12 cellular contexts compared by ENCODE assay signal in genomic region chr3:49025793-49026520, GRCh38. TPM values are rescaled to one million over a fixed set of nuclear protein-coding genes. Genes with fewer than 3 reads are reported as not detected.
DNase-seq lines count a peak whose midpoint lies in the region; ATAC-seq, FAIRE-seq and TF ChIP-seq lines count a peak whose summit lies in the region.
"Had no signal": no experiment of that assay in that cellular context is flagged by ENCODE, and none has a peak within 500 bp of the region (broad histone marks: within the 10 kb centered on the region; RNA-seq: fewer than 3 reads in every experiment).

No MANE protein-coding gene starts in this region.

- peaks cover 67% of the 10 kb centered on the region for H3K36me3 Mint-ChIP-seq in activated CD8-positive, alpha-beta T cell treated with anti-CD3 and anti-CD28 coated beads for 36 hours (ENCODE audit: low read depth)

- no peak overlapping the region for H2BK12ac ChIP-seq in mesenchymal stem cell (ENCODE audit: low read length in 2 of 2)

- no peak overlapping the region for H3K14ac ChIP-seq in mesenchymal stem cell (ENCODE audit: low read length in 2 of 2)

- H2AFZ ChIP-seq in mesenchymal stem cell (ENCODE audit: low read depth, low read length) (no peak overlapping the region), smooth muscle cell (ENCODE audit: low read depth) (no peak overlapping the region), GM23248 (no peak overlapping the region)

- H3K18ac ChIP-seq in mesenchymal stem cell (ENCODE audit: low read depth in 1 of 2, low read length in 2 of 2): no peak overlapping the region

- in situ Hi-C loops in GM23248 (cut with MboI): no loop called here

- H3F3A ChIP-seq in smooth muscle cell (ENCODE audit: low read depth): peaks cover 33% of the 10 kb centered on the region
- H3F3A ChIP-seq in GM23248 (ENCODE audit: insufficient read depth): peaks cover 64% of the 10 kb centered on the region

- H3K27me3 ChIP-seq in mesenchymal stem cell (ENCODE audit: control insufficient read depth in 1 of 2, insufficient read depth in 1 of 2, low read length in 2 of 2) (no peaks in the 10 kb centered on the region), smooth muscle cell (ENCODE audit: low read depth) (no peaks in the 10 kb centered on the region), GM23248 (replicated peaks; ENCODE audit: insufficient read depth) (no peaks in the 10 kb centered on the region)
- H3K27me3 ChIP-seq: BE2C had no signal

- TF ChIP-seq CTCF in 22Rv1 (IDR thresholded peaks at IDR 0.05) (no peak), smooth muscle cell (IDR thresholded peaks at IDR 0.05; ENCODE audit: borderline replicate concordance, insufficient read depth, poor library complexity, severe bottlenecking) (no peak)
- no peak for TF ChIP-seq CTCF in activated CD8-positive, alpha-beta T cell treated with anti-CD3 and anti-CD28 coated beads for 36 hours (IDR thresholded peaks at IDR 0.05)

- H2BK120ac ChIP-seq in mesenchymal stem cell (ENCODE audit: low read depth, low read length): no peak overlapping the region

- H3K9ac ChIP-seq in mesenchymal stem cell (ENCODE audit: low read length) (peak overlapping the region; percentile 3), smooth muscle cell (ENCODE audit: low read depth) (no peak overlapping the region), GM23248 (no peak overlapping the region)

- CTCF ChIA-PET in activated CD8-positive, alpha-beta T cell treated with anti-CD3 and anti-CD28 coated beads for 36 hours (lab: Charles Lee): interaction anchor here (0.6 to 0.9 kb wide), 3 partner anchors 9 to 145 kb away, joined by 3 to 4 read pairs (median 3); partner anchors contain the start of gene KLHDC8B

- no peaks in the 10 kb centered on the region for H3K27me3 Mint-ChIP-seq in activated CD8-positive, alpha-beta T cell treated with anti-CD3 and anti-CD28 coated beads for 36 hours

- intact Hi-C loops in activated CD8-positive, alpha-beta T cell treated with anti-CD3 and anti-CD28 coated beads for 36 hours (cut with micrococcal nuclease): loop anchor here (5.0 kb wide), 1 partner anchor 66 kb away; the partner anchor contains the start of gene QRICH1

- H3K27ac ChIP-seq in 22Rv1 (peak overlapping the region; percentile 98), mesenchymal stem cell (ENCODE audit: low read length, poor library complexity, severe bottlenecking) (no peak overlapping the region), smooth muscle cell (ENCODE audit: low read depth) (no peak overlapping the region), GM23248 (no peak overlapping the region; the same call in 1 of the 2 replicates)
- H3K27ac ChIP-seq: lower lobe of right lung had no signal

- H3K4me1 Mint-ChIP-seq in activated CD8-positive, alpha-beta T cell treated with anti-CD3 and anti-CD28 coated beads for 36 hours (ENCODE audit: low read depth): peaks cover 53% of the 10 kb centered on the region

- H4K91ac ChIP-seq in mesenchymal stem cell (ENCODE audit: low read length): no peak overlapping the region

- no peak for ATAC-seq in activated CD8-positive, alpha-beta T cell treated with anti-CD3 and anti-CD28 coated beads for 36 hours
- ATAC-seq: lower lobe of right lung had no signal

- H4K20me1 ChIP-seq in smooth muscle cell (ENCODE audit: low read depth): peaks cover 6% of the 10 kb centered on the region
- H4K20me1 ChIP-seq in GM23248 (ENCODE audit: insufficient read depth): no peaks in the 10 kb centered on the region

- H3K79me1 ChIP-seq in mesenchymal stem cell (replicated peaks; ENCODE audit: low read length, poor library complexity, severe bottlenecking): peaks cover 30% of the 10 kb centered on the region

- no peak overlapping the region for H3K4me3 Mint-ChIP-seq in activated CD8-positive, alpha-beta T cell treated with anti-CD3 and anti-CD28 coated beads for 36 hours

- WGBS in mesenchymal stem cell: 97% methylated on average over 8 of the region's 8 CpGs
- 95% methylated on average over 8 of the region's 8 CpGs for WGBS in smooth muscle cell (ENCODE audit: low lambda C conversion rate)
- WGBS in GM23248 (ENCODE audit: low coverage in 1 of 2, low lambda C conversion rate in 2 of 2, missing lambda C conversion rate in 2 of 2), 2 experiments: 83% methylated on average over 8 of the region's 8 CpGs

- H3K4ac ChIP-seq in mesenchymal stem cell (ENCODE audit: low read depth in 1 of 2, low read length in 2 of 2): no peak overlapping the region

- no peak overlapping the region for H2BK5ac ChIP-seq in mesenchymal stem cell (ENCODE audit: low read depth, low read length, poor library complexity, severe bottlenecking)

- POLR2A ChIA-PET in activated CD8-positive, alpha-beta T cell treated with anti-CD3 and anti-CD28 coated beads for 36 hours (lab: Charles Lee): interaction anchor here (0.8 to 12.0 kb wide), 6 partner anchors 12 to 319 kb away, joined by 3 to 200 read pairs (median 12); partner anchors contain the start of genes P4HTM, QRICH1 and WDR6

- peak overlapping the region; percentile 71 for H3K27ac Mint-ChIP-seq in activated CD8-positive, alpha-beta T cell treated with anti-CD3 and anti-CD28 coated beads for 36 hours

- H3K4me1 ChIP-seq in mesenchymal stem cell (ENCODE audit: control insufficient read depth, insufficient read depth, low read depth, low read length) (peaks cover 17% of the 10 kb centered on the region), smooth muscle cell (ENCODE audit: low read depth) (peaks cover 19% of the 10 kb centered on the region), GM23248 (ENCODE audit: insufficient read depth) (peaks cover 22% of the 10 kb centered on the region)
- H3K4me1 ChIP-seq: BE2C had no signal

- H3K4me3 ChIP-seq in mesenchymal stem cell (ENCODE audit: insufficient read depth in 1 of 2, low read depth in 1 of 2, low read length in 2 of 2) (no peak overlapping the region), smooth muscle cell (no peak overlapping the region), GM23248 (no peak overlapping the region)
- H3K4me3 ChIP-seq: lower lobe of right lung had no signal

- DNase-seq in activated CD8-positive, alpha-beta T cell treated with anti-CD3 and anti-CD28 coated beads for 36 hours: no peak
- no peak for DNase-seq in mesenchymal stem cell
- no peak for DNase-seq in GM19239 (ENCODE audit: insufficient read length, low spot score)
- DNase-seq in GDM1 (lab: John Stamatoyannopoulos, UW): no peak
- DNase-seq in smooth muscle cell (lab: John Stamatoyannopoulos, UW; ENCODE audit: unreplicated experiment): no peak
- DNase-seq in GM23248: no peak
- DNase-seq: BE2C, lower lobe of right lung, NCI-H510A had no signal

- no peaks in the 10 kb centered on the region for H3K9me3 ChIP-seq in mesenchymal stem cell (ENCODE audit: control insufficient read depth, low read length)
- H3K9me3 ChIP-seq in smooth muscle cell (replicated peaks; ENCODE audit: low read depth): no peaks in the 10 kb centered on the region
- H3K9me3 ChIP-seq in GM23248 (ENCODE audit: low read depth): no peaks in the 10 kb centered on the region
- H3K9me3 ChIP-seq: BE2C, lower lobe of right lung had no signal

- H2AK5ac ChIP-seq in mesenchymal stem cell (ENCODE audit: low read length, severe bottlenecking): no peak overlapping the region

- H3K23ac ChIP-seq in mesenchymal stem cell (ENCODE audit: low read length in 2 of 2): no peak overlapping the region

- no peaks in the 10 kb centered on the region for H3K9me2 ChIP-seq in GM23248 (ENCODE audit: insufficient read depth)

- peak overlapping the region; percentile 56 for H4K8ac ChIP-seq in mesenchymal stem cell (ENCODE audit: low read length)

- H3K4me2 ChIP-seq in mesenchymal stem cell (ENCODE audit: low read length, poor library complexity, severe bottlenecking): no peak overlapping the region
- no peak overlapping the region for H3K4me2 ChIP-seq in smooth muscle cell
- H3K4me2 ChIP-seq in GM23248 (ENCODE audit: unreplicated experiment): no peak overlapping the region

- TF ChIP-seq POLR2A in GM19193 (IDR thresholded peaks at IDR 0.05; ENCODE audit: extremely low read depth, insufficient read depth, insufficient read length): peak; percentile 18

- H3K79me2 ChIP-seq in smooth muscle cell (ENCODE audit: low read depth) (peaks cover 40% of the 10 kb centered on the region), GM23248 (ENCODE audit: insufficient read depth) (peaks cover 71% of the 10 kb centered on the region)

- FAIRE-seq in GM19239 (lab: Jason Lieb, UNC): no peak
- FAIRE-seq: G401.6 had no signal

- peaks cover 69 to 75% of the 10 kb centered on the region in 2 experiments for H3K36me3 ChIP-seq in mesenchymal stem cell (ENCODE audit: control insufficient read depth in 1 of 2, insufficient read depth in 2 of 2, low read depth in 1 of 2, low read length in 2 of 2)
- no peaks in the 10 kb centered on the region for H3K36me3 ChIP-seq in smooth muscle cell (ENCODE audit: low read depth)
- H3K36me3 ChIP-seq in GM23248 (ENCODE audit: low read depth): peaks cover 23% of the 10 kb centered on the region

- no peaks in the 10 kb centered on the region for H3K9me3 Mint-ChIP-seq in activated CD8-positive, alpha-beta T cell treated with anti-CD3 and anti-CD28 coated beads for 36 hours

- no peak overlapping the region for H2BK15ac ChIP-seq in mesenchymal stem cell (ENCODE audit: low read depth, poor library complexity, severe bottlenecking)

RNA-seq across cellular contexts. Expression of gene IMPDH2, which starts 3.2 kb away (rescaled TPM):
- total RNA-seq in activated CD8-positive, alpha-beta T cell treated with anti-CD3 and anti-CD28 coated beads for 36 hours: 100 to 1,000 TPM; 535 to 557 TPM
- polyA plus RNA-seq in mesenchymal stem cell (2013, experiment 1 of 2): 136 TPM
- polyA plus RNA-seq in mesenchymal stem cell (2013, experiment 2 of 2): 134 TPM
- total RNA-seq in smooth muscle cell: 121 and 128 TPM in 2 replicates
- 105 and 127 TPM in 2 replicates for polyA plus RNA-seq in smooth muscle cell
- 192 and 210 TPM in 2 replicates for total RNA-seq in GM23248 (2014; rRNA removed; shearing (Covaris generic))
- polyA plus RNA-seq in GM23248 (2016; fragmentation: Nextera tagmentation; extraction: Ambion mirVana): 121 and 128 TPM in 2 replicates

RNA-seq across cellular contexts. Expression of gene NDUFAF3, which starts 4.0 kb away (rescaled TPM):
- 10 to 100 TPM; 90.7 to 95.5 TPM for total RNA-seq in activated CD8-positive, alpha-beta T cell treated with anti-CD3 and anti-CD28 coated beads for 36 hours
- polyA plus RNA-seq in mesenchymal stem cell (2013, experiment 1 of 2): 113 TPM
- polyA plus RNA-seq in mesenchymal stem cell (2013, experiment 2 of 2): 116 TPM
- 113 and 124 TPM in 2 replicates for total RNA-seq in smooth muscle cell
- polyA plus RNA-seq in smooth muscle cell: 169 and 175 TPM in 2 replicates
- total RNA-seq in GM23248 (2014; rRNA removed; shearing (Covaris generic)): 129 and 132 TPM in 2 replicates
- 211 and 218 TPM in 2 replicates for polyA plus RNA-seq in GM23248 (2016; fragmentation: Nextera tagmentation; extraction: Ambion mirVana)

RNA-seq across cellular contexts. Expression of gene DALRD3, which starts 7.6 kb away (rescaled TPM):
- total RNA-seq in activated CD8-positive, alpha-beta T cell treated with anti-CD3 and anti-CD28 coated beads for 36 hours: 10 to 100 TPM; 20.2 to 22.8 TPM
- 35.4 TPM for polyA plus RNA-seq in mesenchymal stem cell (2013, experiment 1 of 2)
- 34.8 TPM for polyA plus RNA-seq in mesenchymal stem cell (2013, experiment 2 of 2)
- 32.1 and 35.6 TPM in 2 replicates for total RNA-seq in smooth muscle cell
- 39.0 and 51.1 TPM in 2 replicates for polyA plus RNA-seq in smooth muscle cell
- total RNA-seq in GM23248 (2014; rRNA removed; shearing (Covaris generic)): 65.3 and 88.9 TPM in 2 replicates
- 40.2 and 43.3 TPM in 2 replicates for polyA plus RNA-seq in GM23248 (2016; fragmentation: Nextera tagmentation; extraction: Ambion mirVana)

RNA-seq across cellular contexts. Expression of gene WDR6, which starts 18.8 kb away (rescaled TPM):
- total RNA-seq in activated CD8-positive, alpha-beta T cell treated with anti-CD3 and anti-CD28 coated beads for 36 hours: 100 to 1,000 TPM; 111 to 125 TPM
- 54.8 TPM for polyA plus RNA-seq in mesenchymal stem cell (2013, experiment 1 of 2)
- 51.7 TPM for polyA plus RNA-seq in mesenchymal stem cell (2013, experiment 2 of 2)
- total RNA-seq in smooth muscle cell: 61.8 and 72.8 TPM in 2 replicates
- polyA plus RNA-seq in smooth muscle cell (86.8 and 115 TPM in 2 replicates), GM23248 (2016; fragmentation: Nextera tagmentation; extraction: Ambion mirVana) (50.3 and 51.3 TPM in 2 replicates)
- total RNA-seq in GM23248 (2014; rRNA removed; shearing (Covaris generic)): 56.1 and 60.8 TPM in 2 replicates

RNA-seq across cellular contexts. Expression of gene P4HTM, which starts 35.9 kb away (rescaled TPM):
- total RNA-seq in activated CD8-positive, alpha-beta T cell treated with anti-CD3 and anti-CD28 coated beads for 36 hours: 10 to 100 TPM; 24.8 to 25.0 TPM
- 19.1 TPM for polyA plus RNA-seq in mesenchymal stem cell (2013, experiment 1 of 2)
- polyA plus RNA-seq in mesenchymal stem cell (2013, experiment 2 of 2): 19.3 TPM
- total RNA-seq in smooth muscle cell: 20.3 and 22.7 TPM in 2 replicates
- polyA plus RNA-seq in smooth muscle cell (29.9 and 30.4 TPM in 2 replicates), GM23248 (2016; fragmentation: Nextera tagmentation; extraction: Ambion mirVana) (29.7 and 30.4 TPM in 2 replicates)
- 38.3 and 53.6 TPM in 2 replicates for total RNA-seq in GM23248 (2014; rRNA removed; shearing (Covaris generic))
